9 cellular contexts compared by ENCODE assay signal in genomic region chr16:24748242-24748641, GRCh38. TPM values are rescaled to one million over a fixed set of nuclear protein-coding genes. Genes with fewer than 3 reads are reported as not detected.
DNase-seq lines count a peak whose midpoint lies in the region; ATAC-seq and TF ChIP-seq lines count a peak whose summit lies in the region.
"Had no signal": no experiment of that assay in that cellular context is flagged by ENCODE, and none has a peak within 500 bp of the region (broad histone marks: within the 10 kb centered on the region; RNA-seq: fewer than 3 reads in every experiment).

No MANE protein-coding gene starts in this region.

- H3K27me3 Mint-ChIP-seq in mesothelial cell of epicardium (ENCODE audit: low read depth): no peaks in the 10 kb centered on the region
- H3K27me3 Mint-ChIP-seq: activated naive CD8-positive, alpha-beta T cell treated with anti-CD3 and anti-CD28 coated beads, Interleukin-2, amount 10 ng/mL, durations not matched to agents 7 days and 5 days had no signal

- H3K4me3 Mint-ChIP-seq in mesothelial cell of epicardium: no peak overlapping the region
- H3K4me3 Mint-ChIP-seq: activated naive CD8-positive, alpha-beta T cell treated with anti-CD3 and anti-CD28 coated beads, Interleukin-2, amount 10 ng/mL, durations not matched to agents 7 days and 5 days had no signal

- peak overlapping the region; percentile 4 for H3K27ac Mint-ChIP-seq in mesothelial cell of epicardium
- H3K27ac Mint-ChIP-seq: activated naive CD8-positive, alpha-beta T cell treated with anti-CD3 and anti-CD28 coated beads, Interleukin-2, amount 10 ng/mL, durations not matched to agents 7 days and 5 days had no signal

- H3K36me3 Mint-ChIP-seq in mesothelial cell of epicardium: peaks cover 9% of the 10 kb centered on the region

- H3K9me3 Mint-ChIP-seq in mesothelial cell of epicardium: no peaks in the 10 kb centered on the region
- H3K9me3 Mint-ChIP-seq: activated naive CD8-positive, alpha-beta T cell treated with anti-CD3 and anti-CD28 coated beads, Interleukin-2, amount 10 ng/mL, durations not matched to agents 7 days and 5 days had no signal

- peaks cover 12% of the 10 kb centered on the region for H3K4me1 Mint-ChIP-seq in mesothelial cell of epicardium

- ATAC-seq in HG03342 (IDR thresholded peaks at IDR 0.05; ENCODE audit: unreplicated experiment) (no peak), GM19351 (IDR thresholded peaks at IDR 0.05; ENCODE audit: unreplicated experiment) (no peak)

- TF ChIP-seq CTCF in mesothelial cell of epicardium (IDR thresholded peaks at IDR 0.05; ENCODE audit: unreplicated experiment): no peak

- peak; percentile 60 to 81 for DNase-seq in AML-193 (lab: John Stamatoyannopoulos, UW)
- peak; percentile 96 for DNase-seq in M059J (ENCODE audit: low read depth)
- peak; percentile 22 for DNase-seq in cerebellum (ENCODE audit: low spot score)
- DNase-seq in mesothelial cell of epicardium (ENCODE audit: low spot score in 2 of 2, unreplicated experiment in 2 of 2): no peak
- no peak for DNase-seq in iPS-NIHi7 (ENCODE audit: extremely low spot score)
- DNase-seq in SK-N-DZ (ENCODE audit: low spot score): no peak
- DNase-seq: activated naive CD8-positive, alpha-beta T cell treated with anti-CD3 and anti-CD28 coated beads, Interleukin-2, amount 10 ng/mL, durations not matched to agents 7 days and 5 days had no signal

RNA-seq across cellular contexts. Expression of gene TNRC6A, which starts 18.8 kb away (rescaled TPM):
- total RNA-seq in M059J (2014; rRNA removed; shearing (Covaris generic)): 13.4 and 21.5 TPM in 2 replicates
- total RNA-seq in cerebellum (119 TPM), mesothelial cell of epicardium (77.3 to 89.7 TPM (median 82.1 TPM) in 3 replicates)
- 15.3 and 16.9 TPM in 2 replicates for polyA plus RNA-seq in SK-N-DZ (2014; cell fraction: cytosol; rRNA removed)
- 30.2 and 63.3 TPM in 2 replicates for polyA plus RNA-seq in SK-N-DZ (2014; cell fraction: nucleus; rRNA removed)

Comparison
In these comparisons a context has a peak if more than half of its experiments do, and no peak if none do; other contexts are left out.
1. DNase-seq: peak in AML-193 (2 of 2), M059J (single experiment) and cerebellum (single experiment); none in mesothelial cell of epicardium (0 of 2), iPS-NIHi7 (single experiment) and SK-N-DZ (single experiment).